15 cellular contexts compared by ENCODE assay signal in the genomic region with DNA sequence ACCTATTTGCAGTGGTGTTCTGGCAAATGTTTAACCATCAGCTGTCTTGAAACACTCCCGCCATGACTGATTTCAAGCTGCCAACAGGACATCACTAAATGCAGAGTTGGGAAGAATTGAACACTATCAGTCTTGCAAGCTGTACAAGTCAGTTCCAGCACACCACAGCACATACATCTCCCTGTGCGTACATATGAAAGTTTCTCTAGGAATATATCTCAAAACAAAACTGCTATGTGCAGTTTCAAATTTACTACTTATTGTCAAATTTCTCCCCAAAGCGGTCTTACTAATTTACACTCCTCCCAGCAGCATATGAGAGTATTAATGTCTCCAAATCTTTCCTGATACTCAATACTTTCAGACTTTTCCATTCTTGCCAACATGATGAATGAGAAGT. TPM values are rescaled to one million over a fixed set of nuclear protein-coding genes. Genes with fewer than 3 reads are reported as not detected.
DNase-seq lines count a peak whose midpoint lies in the region; ATAC-seq, FAIRE-seq and TF ChIP-seq lines count a peak whose summit lies in the region.
"Had no signal": no experiment of that assay in that cellular context is flagged by ENCODE, and none has a peak within 500 bp of the region (broad histone marks: within the 10 kb centered on the region; RNA-seq: fewer than 3 reads in every experiment).

No MANE protein-coding gene starts in this region.

- H3K36me3 Mint-ChIP-seq in activated T-cell treated with anti-CD3 and anti-CD28 coated beads, Interleukin-2, amount 50 U/mL, for 72 hours (ENCODE audit: insufficient read depth in 2 of 2): no peaks in the 10 kb centered on the region
- H3K36me3 Mint-ChIP-seq: CD4-positive, alpha-beta memory T cell had no signal

- 2% methylated on average over 3 of the region's 3 CpGs for WGBS in GM12878 (ENCODE audit: insufficient coverage, insufficient replicate concordance, low lambda C conversion rate, missing lambda C conversion rate)
- WGBS in heart right ventricle, 2 donors: 85 to 94% methylated on average over 3 of the region's 3 CpGs
- 90% methylated on average over 3 of the region's 3 CpGs for WGBS in prostate gland

- H3K27me3 ChIP-seq in GM12878 (replicated peaks in 1 of 2; ENCODE audit: control insufficient read depth in 2 of 2, insufficient read depth in 2 of 2, low read length in 1 of 2) (no peaks in the 10 kb centered on the region), heart right ventricle (no peaks in the 10 kb centered on the region), prostate gland (replicated peaks; ENCODE audit: insufficient read depth) (no peaks in the 10 kb centered on the region)
- H3K27me3 ChIP-seq: BE2C had no signal

- TF ChIP-seq CTCF in GM12878 (IDR thresholded peaks at IDR 0.05 in 2 of 3, conservative IDR thresholded peaks at IDR 0.05 in 1 of 3; ENCODE audit: control insufficient read depth in 2 of 3, extremely low read depth in 1 of 3, insufficient read depth in 1 of 3, low read depth in 3 of 3, low read length in 3 of 3) (no peak), heart right ventricle (IDR thresholded peaks at IDR 0.05) (no peak), prostate gland (IDR thresholded peaks at IDR 0.05) (no peak)

- H2AFZ ChIP-seq in GM12878 (ENCODE audit: control insufficient read depth, low read depth, low read length): no peak overlapping the region

- no peaks in the 10 kb centered on the region for H3K36me3 ChIP-seq in GM12878 (ENCODE audit: control insufficient read depth in 2 of 2, insufficient read depth in 2 of 2, low read length in 1 of 2)
- H3K36me3 ChIP-seq in heart right ventricle: no peaks in the 10 kb centered on the region
- no peaks in the 10 kb centered on the region for H3K36me3 ChIP-seq in prostate gland
- H3K36me3 ChIP-seq: BE2C had no signal

- H3K9me3 ChIP-seq in GM12878 (replicated peaks; ENCODE audit: control insufficient read depth, insufficient read depth, low read length) (no peaks in the 10 kb centered on the region), heart right ventricle (peaks cover 0 to 6% (median 0%) of the 10 kb centered on the region in 11 donors), prostate gland (no peaks in the 10 kb centered on the region)
- H3K9me3 ChIP-seq: BE2C had no signal

- FAIRE-seq in GM18507 (lab: Jason Lieb, UNC): peak; percentile 35
- peak; percentile 57 for FAIRE-seq in GM12878 (lab: Jason Lieb, UNC)
- FAIRE-seq: A204.1 had no signal

- no peaks in the 10 kb centered on the region for H3K4me1 ChIP-seq in GM12878 (ENCODE audit: control insufficient read depth, insufficient read depth, low read length)
- H3K4me1 ChIP-seq in heart right ventricle: peaks cover 0 to 19% (median 9%) of the 10 kb centered on the region in 9 donors
- no peaks in the 10 kb centered on the region for H3K4me1 ChIP-seq in prostate gland (replicated peaks)

- no TSS peak for BruUV-seq in GM12878 (replicated peaks; lab: Mats Ljungman, UMichigan)

- peaks cover 6% of the 10 kb centered on the region for H3K4me1 Mint-ChIP-seq in activated T-cell treated with anti-CD3 and anti-CD28 coated beads, Interleukin-2, amount 50 U/mL, for 72 hours (ENCODE audit: low read depth)

- no peak for DNase-seq in activated T-cell treated with anti-CD3 and anti-CD28 coated beads, Interleukin-2, amount 50 U/mL, for 72 hours
- DNase-seq in activated T-cell treated with anti-CD3 and anti-CD28 coated beads, Interleukin-2, amount 50 U/mL, for 48 hours: no peak
- DNase-seq in GM18507 (ENCODE audit: extremely low spot score, insufficient read length, low read depth): no peak
- no peak for DNase-seq in GM12878 (ENCODE audit: low read depth, low spot score)
- no peak for DNase-seq in heart right ventricle
- no peak for DNase-seq in retina
- no peak for DNase-seq in prostate gland (ENCODE audit: low spot score)
- DNase-seq: BE2C; CD4-positive, alpha-beta memory T cell; DMS79; HCEC 1CT; HFFc6 had no signal

- H3K4me3 ChIP-seq in GM12878 (no peak overlapping the region), heart right ventricle (no peak overlapping the region), prostate gland (no peak overlapping the region)

- no peaks in the 10 kb centered on the region for H4K20me1 ChIP-seq in GM12878 (ENCODE audit: control insufficient read depth, insufficient read depth)

- no peak overlapping the region for H3K27ac Mint-ChIP-seq in activated T-cell treated with anti-CD3 and anti-CD28 coated beads, Interleukin-2, amount 50 U/mL, for 72 hours
- H3K27ac Mint-ChIP-seq: CD4-positive, alpha-beta memory T cell; HFFc6 had no signal

- TF ChIP-seq RAD21 in GM12878 (IDR thresholded peaks at IDR 0.05; ENCODE audit: insufficient read depth, low read depth, low read length): no peak

- intact Hi-C loops in GM12878 (cut with micrococcal nuclease; ENCODE audit: unreplicated experiment) (no loop called here), heart right ventricle (cut with DNase I) (loop anchor here in 1 of 10 donors (10.0 kb wide), 1 partner anchor 294 kb away; no protein-coding TSS in a partner anchor), prostate gland (cut with DNase I) (no loop called here)

- TF ChIP-seq POLR2A in GM12878 (IDR thresholded peaks at IDR 0.05; ENCODE audit: low read depth, low read length) (no peak), prostate gland (IDR thresholded peaks at IDR 0.05) (no peak)

- TF ChIP-seq EP300 in GM12878 (IDR thresholded peaks at IDR 0.05; ENCODE audit: borderline replicate concordance in 1 of 2, control insufficient read depth in 1 of 2, low read depth in 2 of 2, low read length in 2 of 2): no peak

- H3K27ac ChIP-seq in GM12878 (ENCODE audit: control insufficient read depth, insufficient read depth) (no peak overlapping the region), heart right ventricle (no peak overlapping the region), prostate gland (no peak overlapping the region)
- H3K27ac ChIP-seq: C4-2B had no signal

- in situ Hi-C loops in GM12878 (cut with MboI): no loop called here

- no peak overlapping the region for H3K4me2 ChIP-seq in GM12878 (ENCODE audit: control insufficient read depth, insufficient read depth)

- CTCF ChIA-PET in GM12878 (lab: Yijun Ruan, JAX): interaction anchor here (0.7 to 6.4 kb wide), 12 partner anchors 10 to 376 kb away, joined by 3 to 75 read pairs (median 10); no protein-coding TSS in a partner anchor

- H3K27me3 Mint-ChIP-seq in activated T-cell treated with anti-CD3 and anti-CD28 coated beads, Interleukin-2, amount 50 U/mL, for 72 hours (ENCODE audit: low read depth): peaks cover 41% of the 10 kb centered on the region

- ATAC-seq in activated T-cell treated with anti-CD3 and anti-CD28 coated beads, Interleukin-2, amount 50 U/mL, for 72 hours (replicated peaks in 1 of 2): peak; percentile 76 to 91
- ATAC-seq in GM12878: peak; percentile 77
- ATAC-seq in heart right ventricle: no peak

- no peaks in the 10 kb centered on the region for H3K79me2 ChIP-seq in GM12878 (ENCODE audit: control insufficient read depth, insufficient read depth, low read length)

- H3K4me3 Mint-ChIP-seq in activated T-cell treated with anti-CD3 and anti-CD28 coated beads, Interleukin-2, amount 50 U/mL, for 72 hours: no peak overlapping the region
- H3K4me3 Mint-ChIP-seq: CD4-positive, alpha-beta memory T cell; HFFc6 had no signal

- H3K9me3 Mint-ChIP-seq in activated T-cell treated with anti-CD3 and anti-CD28 coated beads, Interleukin-2, amount 50 U/mL, for 72 hours: peaks cover 0 to 2% of the 10 kb centered on the region in 2 donors
- H3K9me3 Mint-ChIP-seq: HFFc6 had no signal

- RAD21 ChIA-PET in GM12878 (lab: Charles Lee; ENCODE audit: unreplicated experiment): interaction anchor here (0.5 to 5.4 kb wide), 3 partner anchors 233 to 327 kb away, joined by 3 to 21 read pairs (median 3); no protein-coding TSS in a partner anchor

- H3K9ac ChIP-seq in GM12878 (ENCODE audit: control insufficient read depth, insufficient read depth, low read length): no peak overlapping the region

- SMC1A ChIA-PET in GM12878 (lab: Charles Lee; ENCODE audit: uncharacterized antibody, unreplicated experiment): interaction anchor here (0.9 to 3.7 kb wide), 5 partner anchors 11 to 327 kb away, joined by 3 to 21 read pairs (median 4); no protein-coding TSS in a partner anchor

- POLR2A ChIA-PET in GM12878 (lab: Charles Lee): no interaction called here

TF ChIP-seq in GM12878, 131 proteins besides CTCF, POLR2A, EP300 and RAD21:
- TF ChIP-seq JUNB (IDR thresholded peaks at IDR 0.05): peak; percentile 53
- TF ChIP-seq POU2F2 (IDR thresholded peaks at IDR 0.05; ENCODE audit: borderline replicate concordance, low read depth, low read length): no peak

RNA-seq across cellular contexts. Expression of a gene that starts 30.4 kb away (rescaled TPM):
- under 1 TPM in 1 of 2 donors, not detected in 1; 0.07 TPM for total RNA-seq in activated T-cell treated with anti-CD3 and anti-CD28 coated beads, Interleukin-2, amount 50 U/mL, for 72 hours
- total RNA-seq in GM12878 (2013; cell fraction: nucleolus; rRNA removed): 0.56 TPM in 2 replicates
- 0.11 and 0.16 TPM in 2 replicates for total RNA-seq in GM12878 (2014; rRNA removed)
- total RNA-seq in GM12878 (2014; rRNA removed; fragmentation: Illumina TruSeq; extraction: Trizol): 0.05 and 0.09 TPM in 2 replicates
- 0.05 and 0.27 TPM in 2 replicates for total RNA-seq in GM12878 (2021)
- polyA plus RNA-seq in GM12878 (2011; ENCODE audit: low read depth): not detected
- polyA plus RNA-seq in GM12878 (2011; rRNA removed): 0.39 and 0.73 TPM in 2 replicates
- polyA plus RNA-seq in GM12878 (2011; cell fraction: cytosol; rRNA removed): 0.64 and 0.95 TPM in 2 replicates
- 1.0 and 1.3 TPM in 2 replicates for polyA plus RNA-seq in GM12878 (2011; cell fraction: nucleus; rRNA removed)
- polyA plus RNA-seq in GM12878 (2012): not detected in 2 replicates
- polyA plus RNA-seq in GM12878 (2014; fragmentation: Illumina TruSeq; extraction: Trizol): 0.22 and 0.33 TPM in 2 replicates
- not detected for polyA plus RNA-seq in GM12878 (2014; fragmentation: Nextera tagmentation; extraction: Ambion mirVana)
- polyA plus RNA-seq in GM12878 (2014; rRNA removed): 0.14 and 0.38 TPM in 2 replicates
- polyA plus RNA-seq in GM12878 (2016; fragmentation: Nextera tagmentation; extraction: Ambion mirVana): not detected
- 0.29 and 0.67 TPM in 2 replicates for polyA minus RNA-seq in GM12878 (2011; rRNA and poly(A)+ RNA removed)
- polyA minus RNA-seq in GM12878 (2011; cell fraction: cytosol; rRNA and poly(A)+ RNA removed): 0.27 and 0.62 TPM in 2 replicates
- polyA minus RNA-seq in GM12878 (2011; cell fraction: nucleus; rRNA and poly(A)+ RNA removed): 0.19 and 0.48 TPM in 2 replicates
- total RNA-seq in heart right ventricle: 1 to 10 TPM; 2.6 to 8.1 (median 4.5) TPM
- 1 to 10 TPM; 7.1 to 7.6 TPM for polyA plus RNA-seq in heart right ventricle
- total RNA-seq in prostate gland: 1 to 10 TPM in 1 of 2 donors, under 1 TPM in 1; 0.50 to 1.4 TPM
- total RNA-seq: CD4-positive, alpha-beta memory T cell; G401 had no signal
- polyA plus RNA-seq: CD4-positive, alpha-beta memory T cell had no signal

Comparison
In these comparisons a context has a peak if more than half of its experiments do, and no peak if none do; other contexts are left out.
1. ATAC-seq: peak in activated T-cell treated with anti-CD3 and anti-CD28 coated beads, Interleukin-2, amount 50 U/mL, for 72 hours (2 of 2) and GM12878 (single experiment); none in heart right ventricle (0 of 8).